1 cellular context compared by ENCODE assay signal in genomic region chr12:639988-640387, GRCh38.
TF ChIP-seq lines count a peak whose summit lies in the region.

No MANE protein-coding gene starts in this region.

TF ChIP-seq in GM12878, 131 proteins besides CTCF, POLR2A, EP300 and RAD21:
- TF ChIP-seq YBX1 (IDR thresholded peaks at IDR 0.05) (no peak), STAT3 (IDR thresholded peaks at IDR 0.05; ENCODE audit: low read depth, low read length) (no peak), NR2C2 (IDR thresholded peaks at IDR 0.05; ENCODE audit: borderline replicate concordance, control insufficient read depth, insufficient read length, low read depth) (no peak), ZNF24 (IDR thresholded peaks at IDR 0.05) (no peak)
